In genomic region chr1:35708179-35708891, GRCh38 we compare ENCODE assay signal across 9 cellular contexts. TPM values are rescaled to one million over a fixed set of nuclear protein-coding genes. Genes with fewer than 3 reads are reported as not detected.
DNase-seq lines count a peak whose midpoint lies in the region; ATAC-seq lines count a peak whose summit lies in the region.
"Had no signal": no experiment of that assay in that cellular context is flagged by ENCODE, and none has a peak within 500 bp of the region (broad histone marks: within the 10 kb centered on the region; RNA-seq: fewer than 3 reads in every experiment).

No MANE protein-coding gene starts in this region.

- H3K9me3 ChIP-seq in CD8-positive, alpha-beta memory T cell (ENCODE audit: low read length) = no peaks in the 10 kb centered on the region
- no peaks in the 10 kb centered on the region for H3K9me3 ChIP-seq in iPS-18c (ENCODE audit: control insufficient read depth, insufficient read depth, low read length)

- peak overlapping the region in 2 of 8 donors; percentile 52 to 53 for H3K27ac Mint-ChIP-seq in CD8-positive, alpha-beta memory T cell
- H3K27ac Mint-ChIP-seq in activated naive CD4-positive, alpha-beta T cell treated with anti-CD3 and anti-CD28 coated beads, Interleukin-2, amount 50 U/mL, for 24 hours = no peak overlapping the region
- no peak overlapping the region for H3K27ac Mint-ChIP-seq in stimulated activated memory B cell treated with anti-CD40 and anti-IgM and Interleukin-4, amounts not matched to agents 10 μg/mL and 1 μg/mL and 100 μg/mL, for 72 hours

- DNase-seq in CD8-positive, alpha-beta memory T cell = peak in 1 of 5 donors; percentile 18
- DNase-seq in NCI-H146 (lab: John Stamatoyannopoulos, UW) (peak; percentile 62), cerebellum (ENCODE audit: low spot score) (no peak), NAMALWA (ENCODE audit: low spot score) (no peak)

- H3K27me3 Mint-ChIP-seq in CD8-positive, alpha-beta memory T cell = peaks cover 11 to 29% of the 10 kb centered on the region in 2 donors
- peaks cover 28% of the 10 kb centered on the region for H3K27me3 Mint-ChIP-seq in activated naive CD4-positive, alpha-beta T cell treated with anti-CD3 and anti-CD28 coated beads, Interleukin-2, amount 50 U/mL, for 24 hours
- peaks cover 59% of the 10 kb centered on the region for H3K27me3 Mint-ChIP-seq in stimulated activated memory B cell treated with anti-CD40 and anti-IgM and Interleukin-4, amounts not matched to agents 10 μg/mL and 1 μg/mL and 100 μg/mL, for 72 hours

- CTCF ChIA-PET in CD8-positive, alpha-beta memory T cell (lab: Charles Lee) = interaction anchor here (2.5 kb wide), 1 partner anchor 8 kb away, joined by 10 read pairs; no protein-coding TSS in a partner anchor

- H3K4me1 Mint-ChIP-seq in CD8-positive, alpha-beta memory T cell = peaks cover 19 to 23% (median 20%) of the 10 kb centered on the region in 3 donors
- peaks cover 22% of the 10 kb centered on the region for H3K4me1 Mint-ChIP-seq in activated naive CD4-positive, alpha-beta T cell treated with anti-CD3 and anti-CD28 coated beads, Interleukin-2, amount 50 U/mL, for 24 hours
- H3K4me1 Mint-ChIP-seq in stimulated activated memory B cell treated with anti-CD40 and anti-IgM and Interleukin-4, amounts not matched to agents 10 μg/mL and 1 μg/mL and 100 μg/mL, for 72 hours = peaks cover 15% of the 10 kb centered on the region

- H3K27ac ChIP-seq in CD8-positive, alpha-beta memory T cell (ENCODE audit: low read depth, low read length) = no peak overlapping the region
- H3K27ac ChIP-seq: HL-60 had no signal

- no peak overlapping the region for H3K4me3 ChIP-seq in CD8-positive, alpha-beta memory T cell (ENCODE audit: low read length)
- peak overlapping the region; percentile 50 for H3K4me3 ChIP-seq in iPS-18c (ENCODE audit: insufficient read depth, low read depth, low read length)

- peaks cover 17% of the 10 kb centered on the region for H3K4me1 ChIP-seq in CD8-positive, alpha-beta memory T cell (ENCODE audit: insufficient read depth, low read length)

- ATAC-seq in stimulated activated memory B cell treated with anti-CD40 and anti-IgM and Interleukin-4, amounts not matched to agents 10 μg/mL and 1 μg/mL and 100 μg/mL, for 72 hours = peak; percentile 24
- no peak for ATAC-seq in GM19452 (IDR thresholded peaks at IDR 0.05; ENCODE audit: unreplicated experiment)

- no peaks in the 10 kb centered on the region for H3K27me3 ChIP-seq in CD8-positive, alpha-beta memory T cell (ENCODE audit: insufficient read depth, low read length, poor library complexity, severe bottlenecking)

- no peaks in the 10 kb centered on the region for H3K36me3 ChIP-seq in CD8-positive, alpha-beta memory T cell (ENCODE audit: insufficient read depth, low read length)

- POLR2A ChIA-PET in CD8-positive, alpha-beta memory T cell (lab: Charles Lee) = no interaction called here

- H3K9me3 Mint-ChIP-seq in CD8-positive, alpha-beta memory T cell = peaks cover 0 to 2% (median 0%) of the 10 kb centered on the region in 5 donors
- no peaks in the 10 kb centered on the region for H3K9me3 Mint-ChIP-seq in activated naive CD4-positive, alpha-beta T cell treated with anti-CD3 and anti-CD28 coated beads, Interleukin-2, amount 50 U/mL, for 24 hours
- no peaks in the 10 kb centered on the region for H3K9me3 Mint-ChIP-seq in stimulated activated memory B cell treated with anti-CD40 and anti-IgM and Interleukin-4, amounts not matched to agents 10 μg/mL and 1 μg/mL and 100 μg/mL, for 72 hours

- H3K4me3 Mint-ChIP-seq in CD8-positive, alpha-beta memory T cell = peak overlapping the region; percentile 71 to 86 (median 76)
- H3K4me3 Mint-ChIP-seq in activated naive CD4-positive, alpha-beta T cell treated with anti-CD3 and anti-CD28 coated beads, Interleukin-2, amount 50 U/mL, for 24 hours = peak overlapping the region; percentile 79
- H3K4me3 Mint-ChIP-seq in stimulated activated memory B cell treated with anti-CD40 and anti-IgM and Interleukin-4, amounts not matched to agents 10 μg/mL and 1 μg/mL and 100 μg/mL, for 72 hours = peak overlapping the region; percentile 50

- peaks cover 0 to under 1% (median 0%) of the 10 kb centered on the region in 3 donors for H3K36me3 Mint-ChIP-seq in CD8-positive, alpha-beta memory T cell
- H3K36me3 Mint-ChIP-seq in activated naive CD4-positive, alpha-beta T cell treated with anti-CD3 and anti-CD28 coated beads, Interleukin-2, amount 50 U/mL, for 24 hours = no peaks in the 10 kb centered on the region
- peaks cover 10% of the 10 kb centered on the region for H3K36me3 Mint-ChIP-seq in stimulated activated memory B cell treated with anti-CD40 and anti-IgM and Interleukin-4, amounts not matched to agents 10 μg/mL and 1 μg/mL and 100 μg/mL, for 72 hours

RNA-seq across cellular contexts. Expression of gene C1orf216, which starts 10.3 kb away (rescaled TPM):
- total RNA-seq in CD8-positive, alpha-beta memory T cell = 10 to 100 TPM; 20.6 to 21.8 TPM
- 15.3 TPM for polyA plus RNA-seq in CD8-positive, alpha-beta memory T cell
- 26.9 TPM for total RNA-seq in cerebellum
